1 cellular context compared by ENCODE assay signal in the genomic region with DNA sequence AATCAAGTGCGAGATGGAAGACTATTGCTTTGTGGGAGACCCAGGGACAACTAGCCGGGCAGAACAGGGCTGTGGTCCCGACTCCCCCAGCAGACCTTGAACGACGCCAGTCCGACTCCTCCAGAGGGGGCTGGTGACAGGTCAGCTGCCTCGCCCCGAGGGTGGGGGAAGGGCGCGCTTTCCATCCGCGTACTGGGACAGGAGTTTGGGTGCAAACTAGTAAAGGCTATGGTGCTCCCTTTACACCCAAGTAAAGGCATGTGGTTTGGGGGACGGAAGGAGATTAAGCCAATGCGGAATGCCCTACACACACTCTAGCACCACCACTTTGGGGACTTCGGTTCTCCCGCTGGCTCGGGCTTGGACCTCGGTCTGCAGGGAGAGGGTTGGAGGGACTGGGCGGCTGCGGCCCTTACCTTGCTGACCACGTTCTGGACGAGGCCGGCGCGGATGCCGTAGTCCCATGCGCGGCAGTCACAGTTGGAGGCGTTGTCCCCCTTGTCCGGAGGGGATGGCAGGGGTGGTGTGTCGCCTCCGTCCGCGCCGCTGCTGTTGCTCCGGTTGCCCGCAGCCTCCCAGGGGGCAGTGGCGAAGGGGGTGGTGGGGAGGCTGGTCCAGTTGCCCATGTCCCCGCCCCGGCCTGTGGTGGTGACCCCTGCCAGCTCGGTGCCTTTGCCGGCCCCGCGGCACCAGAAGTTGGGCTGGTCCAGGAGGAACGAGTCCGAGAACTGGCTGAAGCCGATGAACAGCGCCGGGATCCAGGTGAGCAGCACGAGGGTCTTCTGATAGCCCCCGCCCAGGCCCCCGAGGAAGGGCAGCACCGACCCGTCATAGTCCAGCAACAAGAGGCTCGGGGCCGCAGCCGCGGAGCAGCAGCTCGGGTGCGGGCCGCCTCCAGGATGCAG.
TF ChIP-seq lines count a peak whose summit lies in the region.

No MANE protein-coding gene starts in this region.

TF ChIP-seq in HepG2, 621 proteins besides CTCF, POLR2A, EP300 and RAD21 (continued from another document and continues in another):
- TF ChIP-seq, protein P1, sequence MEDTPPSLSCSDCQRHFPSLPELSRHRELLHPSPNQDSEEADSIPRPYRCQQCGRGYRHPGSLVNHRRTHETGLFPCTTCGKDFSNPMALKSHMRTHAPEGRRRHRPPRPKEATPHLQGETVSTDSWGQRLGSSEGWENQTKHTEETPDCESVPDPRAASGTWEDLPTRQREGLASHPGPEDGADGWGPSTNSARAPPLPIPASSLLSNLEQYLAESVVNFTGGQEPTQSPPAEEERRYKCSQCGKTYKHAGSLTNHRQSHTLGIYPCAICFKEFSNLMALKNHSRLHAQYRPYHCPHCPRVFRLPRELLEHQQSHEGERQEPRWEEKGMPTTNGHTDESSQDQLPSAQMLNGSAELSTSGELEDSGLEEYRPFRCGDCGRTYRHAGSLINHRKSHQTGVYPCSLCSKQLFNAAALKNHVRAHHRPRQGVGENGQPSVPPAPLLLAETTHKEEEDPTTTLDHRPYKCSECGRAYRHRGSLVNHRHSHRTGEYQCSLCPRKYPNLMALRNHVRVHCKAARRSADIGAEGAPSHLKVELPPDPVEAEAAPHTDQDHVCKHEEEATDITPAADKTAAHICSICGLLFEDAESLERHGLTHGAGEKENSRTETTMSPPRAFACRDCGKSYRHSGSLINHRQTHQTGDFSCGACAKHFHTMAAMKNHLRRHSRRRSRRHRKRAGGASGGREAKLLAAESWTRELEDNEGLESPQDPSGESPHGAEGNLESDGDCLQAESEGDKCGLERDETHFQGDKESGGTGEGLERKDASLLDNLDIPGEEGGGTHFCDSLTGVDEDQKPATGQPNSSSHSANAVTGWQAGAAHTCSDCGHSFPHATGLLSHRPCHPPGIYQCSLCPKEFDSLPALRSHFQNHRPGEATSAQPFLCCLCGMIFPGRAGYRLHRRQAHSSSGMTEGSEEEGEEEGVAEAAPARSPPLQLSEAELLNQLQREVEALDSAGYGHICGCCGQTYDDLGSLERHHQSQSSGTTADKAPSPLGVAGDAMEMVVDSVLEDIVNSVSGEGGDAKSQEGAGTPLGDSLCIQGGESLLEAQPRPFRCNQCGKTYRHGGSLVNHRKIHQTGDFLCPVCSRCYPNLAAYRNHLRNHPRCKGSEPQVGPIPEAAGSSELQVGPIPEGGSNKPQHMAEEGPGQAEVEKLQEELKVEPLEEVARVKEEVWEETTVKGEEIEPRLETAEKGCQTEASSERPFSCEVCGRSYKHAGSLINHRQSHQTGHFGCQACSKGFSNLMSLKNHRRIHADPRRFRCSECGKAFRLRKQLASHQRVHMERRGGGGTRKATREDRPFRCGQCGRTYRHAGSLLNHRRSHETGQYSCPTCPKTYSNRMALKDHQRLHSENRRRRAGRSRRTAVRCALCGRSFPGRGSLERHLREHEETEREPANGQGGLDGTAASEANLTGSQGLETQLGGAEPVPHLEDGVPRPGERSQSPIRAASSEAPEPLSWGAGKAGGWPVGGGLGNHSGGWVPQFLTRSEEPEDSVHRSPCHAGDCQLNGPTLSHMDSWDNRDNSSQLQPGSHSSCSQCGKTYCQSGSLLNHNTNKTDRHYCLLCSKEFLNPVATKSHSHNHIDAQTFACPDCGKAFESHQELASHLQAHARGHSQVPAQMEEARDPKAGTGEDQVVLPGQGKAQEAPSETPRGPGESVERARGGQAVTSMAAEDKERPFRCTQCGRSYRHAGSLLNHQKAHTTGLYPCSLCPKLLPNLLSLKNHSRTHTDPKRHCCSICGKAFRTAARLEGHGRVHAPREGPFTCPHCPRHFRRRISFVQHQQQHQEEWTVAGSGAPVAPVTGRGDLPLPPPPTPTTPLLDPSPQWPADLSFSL (CRISPR knock-in tag; IDR thresholded peaks at IDR 0.05), result no peak; the same call in 1 of the 2 replicates
- no peak for TF ChIP-seq ZKSCAN5 (CRISPR knock-in tag; IDR thresholded peaks at IDR 0.05)
- TF ChIP-seq ZFP36L2 (CRISPR knock-in tag; IDR thresholded peaks at IDR 0.05), result no peak
- peak; percentile 75; the same call in 1 of the 2 replicates for TF ChIP-seq HNRNPL (IDR thresholded peaks at IDR 0.05; ENCODE audit: low read depth, low read length)
- TF ChIP-seq SKI (IDR thresholded peaks at IDR 0.05; ENCODE audit: partially characterized antibody), result no peak
- peak; percentile 37; the same call in 1 of the 2 replicates for TF ChIP-seq BCL6 (CRISPR knock-in tag; IDR thresholded peaks at IDR 0.05)
- TF ChIP-seq, protein P2, sequence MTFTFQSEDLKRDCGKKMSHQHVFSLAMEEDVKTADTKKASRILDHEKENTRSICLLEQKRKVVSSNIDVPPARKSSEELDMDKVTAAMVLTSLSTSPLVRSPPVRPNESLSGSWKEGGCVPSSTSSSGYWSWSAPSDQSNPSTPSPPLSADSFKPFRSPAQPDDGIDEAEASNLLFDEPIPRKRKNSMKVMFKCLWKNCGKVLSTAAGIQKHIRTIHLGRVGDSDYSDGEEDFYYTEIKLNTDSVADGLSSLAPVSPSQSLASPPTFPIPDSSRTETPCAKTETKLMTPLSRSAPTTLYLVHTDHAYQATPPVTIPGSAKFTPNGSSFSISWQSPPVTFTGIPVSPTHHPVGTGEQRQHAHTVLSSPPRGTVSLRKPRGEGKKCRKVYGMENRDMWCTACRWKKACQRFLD (CRISPR knock-in tag; IDR thresholded peaks at IDR 0.05; ENCODE audit: borderline replicate concordance), result no peak; the same call in 1 of the 2 replicates
- peak; percentile 63; the same call in 1 of the 2 replicates for TF ChIP-seq ZNF274 (CRISPR knock-in tag; IDR thresholded peaks at IDR 0.05)
- TF ChIP-seq CCAR2 (optimal IDR thresholded peaks at IDR 0.05; ENCODE audit: low read depth, low read length), result no peak
- no peak for TF ChIP-seq JUNB (CRISPR knock-in tag; IDR thresholded peaks at IDR 0.05; ENCODE audit: borderline replicate concordance)
- TF ChIP-seq, protein P3, sequence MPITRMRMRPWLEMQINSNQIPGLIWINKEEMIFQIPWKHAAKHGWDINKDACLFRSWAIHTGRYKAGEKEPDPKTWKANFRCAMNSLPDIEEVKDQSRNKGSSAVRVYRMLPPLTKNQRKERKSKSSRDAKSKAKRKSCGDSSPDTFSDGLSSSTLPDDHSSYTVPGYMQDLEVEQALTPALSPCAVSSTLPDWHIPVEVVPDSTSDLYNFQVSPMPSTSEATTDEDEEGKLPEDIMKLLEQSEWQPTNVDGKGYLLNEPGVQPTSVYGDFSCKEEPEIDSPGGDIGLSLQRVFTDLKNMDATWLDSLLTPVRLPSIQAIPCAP (CRISPR knock-in tag; IDR thresholded peaks at IDR 0.05; ENCODE audit: low read depth), result no peak
- TF ChIP-seq, protein P4, sequence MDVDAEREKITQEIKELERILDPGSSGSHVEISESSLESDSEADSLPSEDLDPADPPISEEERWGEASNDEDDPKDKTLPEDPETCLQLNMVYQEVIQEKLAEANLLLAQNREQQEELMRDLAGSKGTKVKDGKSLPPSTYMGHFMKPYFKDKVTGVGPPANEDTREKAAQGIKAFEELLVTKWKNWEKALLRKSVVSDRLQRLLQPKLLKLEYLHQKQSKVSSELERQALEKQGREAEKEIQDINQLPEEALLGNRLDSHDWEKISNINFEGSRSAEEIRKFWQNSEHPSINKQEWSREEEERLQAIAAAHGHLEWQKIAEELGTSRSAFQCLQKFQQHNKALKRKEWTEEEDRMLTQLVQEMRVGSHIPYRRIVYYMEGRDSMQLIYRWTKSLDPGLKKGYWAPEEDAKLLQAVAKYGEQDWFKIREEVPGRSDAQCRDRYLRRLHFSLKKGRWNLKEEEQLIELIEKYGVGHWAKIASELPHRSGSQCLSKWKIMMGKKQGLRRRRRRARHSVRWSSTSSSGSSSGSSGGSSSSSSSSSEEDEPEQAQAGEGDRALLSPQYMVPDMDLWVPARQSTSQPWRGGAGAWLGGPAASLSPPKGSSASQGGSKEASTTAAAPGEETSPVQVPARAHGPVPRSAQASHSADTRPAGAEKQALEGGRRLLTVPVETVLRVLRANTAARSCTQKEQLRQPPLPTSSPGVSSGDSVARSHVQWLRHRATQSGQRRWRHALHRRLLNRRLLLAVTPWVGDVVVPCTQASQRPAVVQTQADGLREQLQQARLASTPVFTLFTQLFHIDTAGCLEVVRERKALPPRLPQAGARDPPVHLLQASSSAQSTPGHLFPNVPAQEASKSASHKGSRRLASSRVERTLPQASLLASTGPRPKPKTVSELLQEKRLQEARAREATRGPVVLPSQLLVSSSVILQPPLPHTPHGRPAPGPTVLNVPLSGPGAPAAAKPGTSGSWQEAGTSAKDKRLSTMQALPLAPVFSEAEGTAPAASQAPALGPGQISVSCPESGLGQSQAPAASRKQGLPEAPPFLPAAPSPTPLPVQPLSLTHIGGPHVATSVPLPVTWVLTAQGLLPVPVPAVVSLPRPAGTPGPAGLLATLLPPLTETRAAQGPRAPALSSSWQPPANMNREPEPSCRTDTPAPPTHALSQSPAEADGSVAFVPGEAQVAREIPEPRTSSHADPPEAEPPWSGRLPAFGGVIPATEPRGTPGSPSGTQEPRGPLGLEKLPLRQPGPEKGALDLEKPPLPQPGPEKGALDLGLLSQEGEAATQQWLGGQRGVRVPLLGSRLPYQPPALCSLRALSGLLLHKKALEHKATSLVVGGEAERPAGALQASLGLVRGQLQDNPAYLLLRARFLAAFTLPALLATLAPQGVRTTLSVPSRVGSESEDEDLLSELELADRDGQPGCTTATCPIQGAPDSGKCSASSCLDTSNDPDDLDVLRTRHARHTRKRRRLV (CRISPR knock-in tag; IDR thresholded peaks at IDR 0.05), result no peak
- TF ChIP-seq REL (CRISPR knock-in tag; conservative IDR thresholded peaks at IDR 0.05), result no peak
- no peak for TF ChIP-seq SRF (IDR thresholded peaks at IDR 0.05; ENCODE audit: low read depth, low read length)
- no peak for TF ChIP-seq YY1 (IDR thresholded peaks at IDR 0.05; ENCODE audit: insufficient read depth, insufficient replicate concordance, low read depth, low read length)
- peak; percentile 22; the same call in 1 of the 2 replicates for TF ChIP-seq SALL1 (CRISPR knock-in tag; IDR thresholded peaks at IDR 0.05)
- TF ChIP-seq ZBTB7A (CRISPR knock-in tag; IDR thresholded peaks at IDR 0.05), result peak; percentile 56; the same call in 1 of the 2 replicates
- no peak; the same call in 1 of the 2 replicates for TF ChIP-seq ZNF317 (CRISPR knock-in tag; IDR thresholded peaks at IDR 0.05)
- TF ChIP-seq GTF3A (CRISPR knock-in tag; conservative IDR thresholded peaks at IDR 0.05), result 0 out of 2 replicates have a peak, but pooled peaks have one; percentile 22
- no peak for TF ChIP-seq PAF1 (CRISPR knock-in tag; IDR thresholded peaks at IDR 0.05)
- TF ChIP-seq BRD4 (CRISPR knock-in tag; IDR thresholded peaks at IDR 0.05), result peak; percentile 39; the same call in 1 of the 2 replicates
- TF ChIP-seq, protein P5, sequence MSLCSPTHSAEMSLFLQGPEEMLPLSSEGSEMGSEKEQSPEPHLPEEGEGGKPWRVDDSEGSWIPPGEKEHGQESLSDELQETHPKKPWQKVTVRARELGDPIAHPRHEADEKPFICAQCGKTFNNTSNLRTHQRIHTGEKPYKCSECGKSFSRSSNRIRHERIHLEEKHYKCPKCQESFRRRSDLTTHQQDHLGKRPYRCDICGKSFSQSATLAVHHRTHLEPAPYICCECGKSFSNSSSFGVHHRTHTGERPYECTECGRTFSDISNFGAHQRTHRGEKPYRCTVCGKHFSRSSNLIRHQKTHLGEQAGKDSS (CRISPR knock-in tag; IDR thresholded peaks at IDR 0.05; ENCODE audit: borderline replicate concordance, low read depth), result peak; percentile 42; the same call in 1 of the 2 replicates
- 0 out of 2 replicates have a peak, but pooled peaks have one; percentile 2 for TF ChIP-seq HNF4A (CRISPR knock-in tag; IDR thresholded peaks at IDR 0.05)
- TF ChIP-seq, protein P6, sequence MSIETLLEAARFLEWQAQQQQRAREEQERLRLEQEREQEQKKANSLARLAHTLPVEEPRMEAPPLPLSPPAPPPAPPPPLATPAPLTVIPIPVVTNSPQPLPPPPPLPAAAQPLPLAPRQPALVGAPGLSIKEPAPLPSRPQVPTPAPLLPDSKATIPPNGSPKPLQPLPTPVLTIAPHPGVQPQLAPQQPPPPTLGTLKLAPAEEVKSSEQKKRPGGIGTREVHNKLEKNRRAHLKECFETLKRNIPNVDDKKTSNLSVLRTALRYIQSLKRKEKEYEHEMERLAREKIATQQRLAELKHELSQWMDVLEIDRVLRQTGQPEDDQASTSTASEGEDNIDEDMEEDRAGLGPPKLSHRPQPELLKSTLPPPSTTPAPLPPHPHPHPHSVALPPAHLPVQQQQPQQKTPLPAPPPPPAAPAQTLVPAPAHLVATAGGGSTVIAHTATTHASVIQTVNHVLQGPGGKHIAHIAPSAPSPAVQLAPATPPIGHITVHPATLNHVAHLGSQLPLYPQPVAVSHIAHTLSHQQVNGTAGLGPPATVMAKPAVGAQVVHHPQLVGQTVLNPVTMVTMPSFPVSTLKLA (IDR thresholded peaks at IDR 0.05), result no peak
- TF ChIP-seq SRSF1 (optimal IDR thresholded peaks at IDR 0.05; ENCODE audit: low read depth, low read length), result no peak
- TF ChIP-seq ESRRA (CRISPR knock-in tag; IDR thresholded peaks at IDR 0.05; ENCODE audit: low read depth), result peak; percentile 28; the same call in 1 of the 2 replicates
- TF ChIP-seq, protein P7, sequence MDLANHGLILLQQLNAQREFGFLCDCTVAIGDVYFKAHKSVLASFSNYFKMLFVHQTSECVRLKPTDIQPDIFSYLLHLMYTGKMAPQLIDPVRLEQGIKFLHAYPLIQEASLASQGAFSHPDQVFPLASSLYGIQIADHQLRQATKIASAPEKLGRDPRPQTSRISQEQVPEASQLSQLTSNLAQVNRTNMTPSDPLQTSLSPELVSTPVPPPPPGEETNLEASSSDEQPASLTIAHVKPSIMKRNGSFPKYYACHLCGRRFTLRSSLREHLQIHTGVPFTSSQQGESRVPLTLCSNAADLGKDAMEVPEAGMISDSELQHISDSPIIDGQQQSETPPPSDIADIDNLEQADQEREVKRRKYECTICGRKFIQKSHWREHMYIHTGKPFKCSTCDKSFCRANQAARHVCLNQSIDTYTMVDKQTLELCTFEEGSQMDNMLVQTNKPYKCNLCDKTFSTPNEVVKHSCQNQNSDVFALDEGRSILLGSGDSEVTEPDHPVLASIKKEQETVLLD (CRISPR knock-in tag; IDR thresholded peaks at IDR 0.05; ENCODE audit: low read depth), result no peak; the same call in 1 of the 2 replicates
- TF ChIP-seq, protein P8, sequence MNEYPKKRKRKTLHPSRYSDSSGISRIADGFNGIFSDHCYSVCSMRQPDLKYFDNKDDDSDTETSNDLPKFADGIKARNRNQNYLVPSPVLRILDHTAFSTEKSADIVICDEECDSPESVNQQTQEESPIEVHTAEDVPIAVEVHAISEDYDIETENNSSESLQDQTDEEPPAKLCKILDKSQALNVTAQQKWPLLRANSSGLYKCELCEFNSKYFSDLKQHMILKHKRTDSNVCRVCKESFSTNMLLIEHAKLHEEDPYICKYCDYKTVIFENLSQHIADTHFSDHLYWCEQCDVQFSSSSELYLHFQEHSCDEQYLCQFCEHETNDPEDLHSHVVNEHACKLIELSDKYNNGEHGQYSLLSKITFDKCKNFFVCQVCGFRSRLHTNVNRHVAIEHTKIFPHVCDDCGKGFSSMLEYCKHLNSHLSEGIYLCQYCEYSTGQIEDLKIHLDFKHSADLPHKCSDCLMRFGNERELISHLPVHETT (CRISPR knock-in tag; conservative IDR thresholded peaks at IDR 0.05), result no peak
- no peak for TF ChIP-seq SIX1 (CRISPR knock-in tag; IDR thresholded peaks at IDR 0.05; ENCODE audit: borderline replicate concordance)
- TF ChIP-seq HNRNPLL (IDR thresholded peaks at IDR 0.05; ENCODE audit: low read depth, low read length, poor library complexity, severe bottlenecking), result peak; percentile 68
- TF ChIP-seq ZNF775 (CRISPR knock-in tag; IDR thresholded peaks at IDR 0.05; ENCODE audit: borderline replicate concordance), result no peak
- no peak for TF ChIP-seq CC2D1A (CRISPR knock-in tag; IDR thresholded peaks at IDR 0.05)
- TF ChIP-seq, protein P9, sequence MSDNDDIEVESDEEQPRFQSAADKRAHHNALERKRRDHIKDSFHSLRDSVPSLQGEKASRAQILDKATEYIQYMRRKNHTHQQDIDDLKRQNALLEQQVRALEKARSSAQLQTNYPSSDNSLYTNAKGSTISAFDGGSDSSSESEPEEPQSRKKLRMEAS (IDR thresholded peaks at IDR 0.05), result peak; percentile 66
